22 cellular contexts compared by ENCODE assay signal in the genomic region with DNA sequence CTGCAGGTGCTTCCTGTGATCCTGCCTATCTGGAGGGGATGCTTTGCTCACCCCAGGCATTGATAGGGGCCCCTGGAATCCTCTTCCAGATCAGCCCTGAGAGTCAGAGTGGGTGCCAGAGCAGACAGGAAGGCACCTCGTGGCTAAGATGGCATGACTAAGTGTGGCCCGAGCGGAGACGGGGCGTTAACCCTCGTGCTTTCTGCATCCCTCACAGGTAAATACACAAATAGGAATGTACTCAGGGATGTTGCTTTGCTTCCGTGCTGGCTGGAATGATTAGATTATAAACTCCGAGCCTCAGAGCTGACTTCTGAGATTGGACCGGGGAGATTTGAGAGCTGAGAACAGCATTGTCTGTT.
"Had no signal": no experiment of that assay in that cellular context is flagged by ENCODE, and none has a peak within 500 bp of the region (broad histone marks: within the 10 kb centered on the region; RNA-seq: fewer than 3 reads in every experiment).

No MANE protein-coding gene starts in this region.

- DNase-seq: activated CD4-positive, alpha-beta T cell treated with anti-CD3 and anti-CD28 coated beads for 4 hours; activated CD8-positive, alpha-beta memory T cell treated with anti-CD3 and anti-CD28 coated beads, Interleukin-2, amount 50 U/mL, for 4 hours; activated CD8-positive, alpha-beta T cell treated with anti-CD3 and anti-CD28 coated beads for 36 hours; activated gamma-delta T cell treated with Interleukin-2 at 50 U/mL for 16 hours; activated naive CD4-positive, alpha-beta T cell treated with anti-CD3 and anti-CD28 coated beads, Interleukin-2, amount 10 ng/mL, durations not matched to agents 7 days and 5 days; activated naive CD8-positive, alpha-beta T cell treated with anti-CD3 and anti-CD28 coated beads, Interleukin-2, amount 10 ng/mL, durations not matched to agents 7 days and 5 days; activated T-cell treated with anti-CD3 and anti-CD28 coated beads, Interleukin-2, amount 50 U/mL, for 72 hours; aorta; central memory CD4-positive, alpha-beta T cell; KBM-7; MG63; MV-4-11; NCI-H1092 treated with DMSO at 0.1 percent for 48 hours; NCI-H1436; NCI-H1694 treated with DMSO at 0.1 percent for 48 hours; NCI-H2081 treated with DMSO at 0.1 percent for 48 hours; NCI-H2171 treated with DMSO at 0.1 percent for 48 hours; NCI-H226; NCI-H774; NK-92 treated with Interleukin-12 subunit alpha and Interleukin-12 subunit beta, amount 100 ng/mL, for 24 hours; SHP77 treated with DMSO at 0.1 percent for 48 hours had no signal

- H3K9me3 ChIP-seq: MG63 had no signal

- ATAC-seq: activated CD4-positive, CD25-positive, alpha-beta regulatory T cell treated with anti-CD3 and anti-CD28 coated beads, Interleukin-2, amount 50 U/mL, for 24 hours; activated CD8-positive, alpha-beta T cell treated with anti-CD3 and anti-CD28 coated beads for 36 hours; activated T-cell treated with anti-CD3 and anti-CD28 coated beads, Interleukin-2, amount 50 U/mL, for 72 hours had no signal

- H3K27me3 ChIP-seq: MG63 had no signal

- H3K4me3 ChIP-seq: MG63 had no signal

- H3K36me3 ChIP-seq: MG63 had no signal
